In the genomic region with DNA sequence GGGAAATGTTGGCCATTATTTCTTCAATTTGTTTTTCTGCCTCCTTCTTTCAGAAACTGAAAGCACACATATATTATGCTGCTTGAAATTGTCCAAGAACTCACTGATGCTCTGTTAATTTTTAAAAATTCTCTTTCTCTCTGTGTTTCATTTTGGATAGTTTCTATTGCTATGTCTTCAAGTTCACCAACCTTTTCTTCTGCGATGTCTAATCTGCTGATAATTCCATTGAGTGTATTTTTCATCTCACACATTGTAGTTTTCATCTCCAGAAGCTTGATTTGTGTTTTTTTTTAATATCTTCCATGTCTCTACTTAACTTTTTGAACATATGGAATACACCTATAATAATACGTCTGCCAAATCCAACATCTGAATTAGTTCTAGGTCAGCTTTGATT, we compare ENCODE assay signal across 38 cellular contexts.
"Had no signal": no experiment of that assay in that cellular context is flagged by ENCODE, and none has a peak within 500 bp of the region (broad histone marks: within the 10 kb centered on the region; RNA-seq: fewer than 3 reads in every experiment).

No MANE protein-coding gene starts in this region.

- H3K36me3 ChIP-seq: ascending aorta, cardiac muscle cell, WERI-Rb-1 had no signal

- H3K27ac Mint-ChIP-seq: activated CD4-positive, alpha-beta memory T cell treated with anti-CD3 and anti-CD28 coated beads, Interleukin-2, amount 10 ng/mL, durations not matched to agents 7 days and 5 days; activated CD4-positive, alpha-beta T cell treated with anti-CD3 and anti-CD28 coated beads for 36 hours; activated CD4-positive, alpha-beta T cell treated with anti-CD3 and anti-CD28 coated beads, Interleukin-2, amount 10 ng/mL, durations not matched to agents 7 days and 5 days; activated CD8-positive, alpha-beta memory T cell treated with anti-CD3 and anti-CD28 coated beads, Interleukin-2, amount 10 ng/mL, durations not matched to agents 7 days and 5 days; activated CD8-positive, alpha-beta T cell treated with anti-CD3 and anti-CD28 coated beads, Interleukin-2, amount 10 ng/mL, durations not matched to agents 7 days and 5 days; activated naive CD4-positive, alpha-beta T cell treated with anti-CD3 and anti-CD28 coated beads, Interleukin-2, amount 10 ng/mL, durations not matched to agents 7 days and 5 days; activated naive CD4-positive, alpha-beta T cell treated with anti-CD3 and anti-CD28 coated beads, Interleukin-2, amount 50 U/mL, for 24 hours; activated naive CD8-positive, alpha-beta T cell; activated naive CD8-positive, alpha-beta T cell treated with anti-CD3 and anti-CD28 coated beads, Interleukin-2, amount 10 ng/mL, durations not matched to agents 7 days and 5 days; activated naive CD8-positive, alpha-beta T cell treated with anti-CD3 and anti-CD28 coated beads, Interleukin-2, amount 50 U/mL, for 24 hours; activated T-cell treated with anti-CD3 and anti-CD28 coated beads, Interleukin-2, amount 50 U/mL, for 24 hours; activated T-helper 2 cell treated with anti-CD3 and anti-CD28 coated beads, Interferon-gamma antibody, Interleukin-2, Interleukin-4, amounts not matched to agents 10 μg/mL and 5 μg/mL and 100 μg/mL, durations not matched to agents 14 hours and 24 hours and 36 hours; brain; T-helper 1 cell treated with Interleukin-12 subunit alpha and Interleukin-12 subunit beta and Interleukin-4 antibody, amounts not matched to agents 30 μg/mL and 1 μg/mL, for 36 hours; T-helper 2 cell treated with Interferon-gamma antibody and Interleukin-4, amounts not matched to agents 5 μg/mL and 100 μg/mL, for 36 hours; WTC11 had no signal

- H3K4me3 Mint-ChIP-seq: activated CD4-positive, alpha-beta memory T cell treated with anti-CD3 and anti-CD28 coated beads, Interleukin-2, amount 10 ng/mL, durations not matched to agents 7 days and 5 days; activated CD4-positive, alpha-beta T cell treated with anti-CD3 and anti-CD28 coated beads for 36 hours; activated CD4-positive, alpha-beta T cell treated with anti-CD3 and anti-CD28 coated beads, Interleukin-2, amount 10 ng/mL, durations not matched to agents 7 days and 5 days; activated CD8-positive, alpha-beta memory T cell treated with anti-CD3 and anti-CD28 coated beads, Interleukin-2, amount 10 ng/mL, durations not matched to agents 7 days and 5 days; activated CD8-positive, alpha-beta T cell treated with anti-CD3 and anti-CD28 coated beads, Interleukin-2, amount 10 ng/mL, durations not matched to agents 7 days and 5 days; activated naive CD4-positive, alpha-beta T cell treated with anti-CD3 and anti-CD28 coated beads, Interleukin-2, amount 10 ng/mL, durations not matched to agents 7 days and 5 days; activated naive CD4-positive, alpha-beta T cell treated with anti-CD3 and anti-CD28 coated beads, Interleukin-2, amount 50 U/mL, for 24 hours; activated naive CD8-positive, alpha-beta T cell; activated naive CD8-positive, alpha-beta T cell treated with anti-CD3 and anti-CD28 coated beads, Interleukin-2, amount 10 ng/mL, durations not matched to agents 7 days and 5 days; activated naive CD8-positive, alpha-beta T cell treated with anti-CD3 and anti-CD28 coated beads, Interleukin-2, amount 50 U/mL, for 24 hours; activated T-cell treated with anti-CD3 and anti-CD28 coated beads, Interleukin-2, amount 50 U/mL, for 24 hours; brain; central memory CD8-positive, alpha-beta T cell; T-helper 1 cell treated with Interleukin-12 subunit alpha and Interleukin-12 subunit beta and Interleukin-4 antibody, amounts not matched to agents 30 μg/mL and 1 μg/mL, for 36 hours; T-helper 2 cell treated with Interferon-gamma antibody and Interleukin-4, amounts not matched to agents 5 μg/mL and 100 μg/mL, for 36 hours; WTC11 had no signal

- H3K27me3 ChIP-seq: ascending aorta had no signal

- FAIRE-seq: bronchial epithelial cell had no signal

- H3K4me1 ChIP-seq: ascending aorta had no signal

- H3K4me3 ChIP-seq: ascending aorta, cardiac muscle cell had no signal

- H3K9me3 Mint-ChIP-seq: activated CD4-positive, alpha-beta memory T cell treated with anti-CD3 and anti-CD28 coated beads, Interleukin-2, amount 10 ng/mL, durations not matched to agents 7 days and 5 days; activated CD4-positive, alpha-beta T cell treated with anti-CD3 and anti-CD28 coated beads, Interleukin-2, amount 10 ng/mL, durations not matched to agents 7 days and 5 days; activated naive CD4-positive, alpha-beta T cell treated with anti-CD3 and anti-CD28 coated beads, Interleukin-2, amount 10 ng/mL, durations not matched to agents 7 days and 5 days; activated naive CD8-positive, alpha-beta T cell treated with anti-CD3 and anti-CD28 coated beads, Interleukin-2, amount 10 ng/mL, durations not matched to agents 7 days and 5 days; activated naive CD8-positive, alpha-beta T cell treated with anti-CD3 and anti-CD28 coated beads, Interleukin-2, amount 50 U/mL, for 24 hours; activated T-cell treated with anti-CD3 and anti-CD28 coated beads, Interleukin-2, amount 50 U/mL, for 24 hours; central memory CD8-positive, alpha-beta T cell; T-helper 1 cell treated with Interleukin-12 subunit alpha and Interleukin-12 subunit beta and Interleukin-4 antibody, amounts not matched to agents 30 μg/mL and 1 μg/mL, for 36 hours; T-helper 2 cell treated with Interferon-gamma antibody and Interleukin-4, amounts not matched to agents 5 μg/mL and 100 μg/mL, for 36 hours; WTC11 had no signal

- H3K9me3 ChIP-seq: ascending aorta had no signal

- H3K4me1 Mint-ChIP-seq: central memory CD8-positive, alpha-beta T cell had no signal

- ATAC-seq: activated CD4-positive, alpha-beta T cell treated with anti-CD3 and anti-CD28 coated beads for 36 hours; activated CD4-positive, CD25-positive, alpha-beta regulatory T cell treated with anti-CD3 and anti-CD28 coated beads, Interleukin-2, amount 50 U/mL, for 24 hours; activated CD8-positive, alpha-beta memory T cell treated with anti-CD3 and anti-CD28 coated beads, Interleukin-2, amount 10 ng/mL, durations not matched to agents 7 days and 5 days; activated CD8-positive, alpha-beta T cell treated with anti-CD3 and anti-CD28 coated beads, Interleukin-2, amount 10 ng/mL, durations not matched to agents 7 days and 5 days; activated naive CD8-positive, alpha-beta T cell treated with anti-CD3 and anti-CD28 coated beads, Interleukin-2, amount 50 U/mL, for 24 hours; WTC11 had no signal

- H3K27me3 Mint-ChIP-seq: activated CD4-positive, alpha-beta T cell treated with anti-CD3 and anti-CD28 coated beads for 36 hours had no signal

- H3K27ac ChIP-seq: ascending aorta, cardiac muscle cell, WERI-Rb-1 had no signal

- DNase-seq: activated CD4-positive, alpha-beta memory T cell treated with anti-CD3 and anti-CD28 coated beads, Interleukin-2, amount 10 ng/mL, durations not matched to agents 7 days and 5 days; activated CD4-positive, alpha-beta T cell treated with anti-CD3 and anti-CD28 coated beads for 1 hour; activated CD4-positive, alpha-beta T cell treated with anti-CD3 and anti-CD28 coated beads for 36 hours; activated CD4-positive, alpha-beta T cell treated with anti-CD3 and anti-CD28 coated beads for 48 hours; activated CD4-positive, alpha-beta T cell treated with anti-CD3 and anti-CD28 coated beads, Interleukin-2, amount 10 ng/mL, durations not matched to agents 7 days and 5 days; activated CD4-positive, alpha-beta T cell treated with anti-CD3 and anti-CD28 coated beads, Interleukin-2, amount 50 U/mL, for 48 hours; activated CD4-positive, CD25-positive, alpha-beta regulatory T cell; activated CD8-positive, alpha-beta memory T cell treated with anti-CD3 and anti-CD28 coated beads for 24 hours; activated CD8-positive, alpha-beta memory T cell treated with anti-CD3 and anti-CD28 coated beads, Interleukin-2, amount 10 ng/mL, durations not matched to agents 7 days and 5 days; activated CD8-positive, alpha-beta memory T cell treated with anti-CD3 and anti-CD28 coated beads, Interleukin-2, amount 50 U/mL, for 48 hours; activated CD8-positive, alpha-beta T cell treated with anti-CD3 and anti-CD28 coated beads, Interleukin-2, amount 10 ng/mL, durations not matched to agents 7 days and 5 days; activated effector memory CD4-positive, alpha-beta T cell treated with Interleukin-2 at 50 U/mL for 16 hours; activated gamma-delta T cell; activated naive CD4-positive, alpha-beta T cell treated with anti-CD3 and anti-CD28 coated beads, Interleukin-2, amount 10 ng/mL, durations not matched to agents 7 days and 5 days; activated naive CD4-positive, alpha-beta T cell treated with Interleukin-2 at 50 U/mL for 16 hours; activated naive CD8-positive, alpha-beta T cell treated with anti-CD3 and anti-CD28 coated beads, Interleukin-2, amount 10 ng/mL, durations not matched to agents 7 days and 5 days; activated naive CD8-positive, alpha-beta T cell treated with anti-CD3 and anti-CD28 coated beads, Interleukin-2, amount 50 U/mL, for 24 hours; activated T-cell treated with anti-CD3 and anti-CD28 coated beads, Interleukin-2, amount 50 U/mL, for 24 hours; activated T-cell treated with anti-CD3 and anti-CD28 coated beads, Interleukin-2, amount 50 U/mL, for 48 hours; amygdala; anterior cingulate cortex; caudate nucleus; cerebellar nuclear complex; T-helper 2 cell; T-helper 9 cell; WERI-Rb-1 had no signal
